In genomic region chr17:2394775-2395191, GRCh38 we compare ENCODE assay signal across 11 cellular contexts. TPM values are rescaled to one million over a fixed set of nuclear protein-coding genes. Genes with fewer than 3 reads are reported as not detected.
DNase-seq lines count a peak whose midpoint lies in the region; ATAC-seq and TF ChIP-seq lines count a peak whose summit lies in the region.
"Had no signal": no experiment of that assay in that cellular context is flagged by ENCODE, and none has a peak within 500 bp of the region (broad histone marks: within the 10 kb centered on the region; RNA-seq: fewer than 3 reads in every experiment).

No MANE protein-coding gene starts in this region.

- H3K36me3 ChIP-seq in breast epithelium (no peaks in the 10 kb centered on the region), mucosa of rectum (ENCODE audit: control insufficient read depth in 2 of 2, insufficient read depth in 2 of 2, low read length in 2 of 2) (no peaks in the 10 kb centered on the region), thoracic aorta (no peaks in the 10 kb centered on the region)

- TF ChIP-seq CTCF in breast epithelium (IDR thresholded peaks at IDR 0.05) (no peak), thoracic aorta (IDR thresholded peaks at IDR 0.05) (no peak)

- H3K36me3 Mint-ChIP-seq in activated CD4-positive, alpha-beta T cell treated with anti-CD3 and anti-CD28 coated beads, Interleukin-2, amount 10 ng/mL, durations not matched to agents 24 days and 14 days (ENCODE audit: low read depth) = peaks cover 16% of the 10 kb centered on the region

- H3K27me3 ChIP-seq in breast epithelium (no peaks in the 10 kb centered on the region), mucosa of rectum (ENCODE audit: control insufficient read depth in 2 of 2, insufficient read depth in 2 of 2, low read length in 2 of 2) (no peaks in the 10 kb centered on the region), thoracic aorta (replicated peaks; ENCODE audit: insufficient read depth) (no peaks in the 10 kb centered on the region)

- H3K4me1 ChIP-seq in breast epithelium (peaks cover 8 to 63% of the 10 kb centered on the region in 2 donors), mucosa of rectum (ENCODE audit: control insufficient read depth in 2 of 2, insufficient read depth in 2 of 2, low read length in 2 of 2) (peaks cover 68 to 70% of the 10 kb centered on the region in 2 donors), thoracic aorta (ENCODE audit: control insufficient read depth in 1 of 2, low read depth in 2 of 2) (peaks cover 55 to 77% of the 10 kb centered on the region in 2 donors)

- H3K27ac ChIP-seq in breast epithelium (peak overlapping the region; percentile 99), mucosa of rectum (ENCODE audit: low read depth in 2 of 2, low read length in 2 of 2) (peak overlapping the region; percentile 3 to 100), thoracic aorta (peak overlapping the region; percentile 99)

- H3K27me3 Mint-ChIP-seq in activated CD4-positive, alpha-beta T cell treated with anti-CD3 and anti-CD28 coated beads, Interleukin-2, amount 10 ng/mL, durations not matched to agents 24 days and 14 days = no peaks in the 10 kb centered on the region

- peaks cover 46% of the 10 kb centered on the region for H3K4me1 Mint-ChIP-seq in activated CD4-positive, alpha-beta T cell treated with anti-CD3 and anti-CD28 coated beads, Interleukin-2, amount 10 ng/mL, durations not matched to agents 24 days and 14 days

- H3K9ac ChIP-seq in mucosa of rectum (ENCODE audit: low read depth in 1 of 2, low read length in 2 of 2) = peak overlapping the region; percentile 8 to 53

- peak overlapping the region; percentile 87 for H3K4me3 Mint-ChIP-seq in activated CD4-positive, alpha-beta T cell treated with anti-CD3 and anti-CD28 coated beads, Interleukin-2, amount 10 ng/mL, durations not matched to agents 24 days and 14 days

- no peaks in the 10 kb centered on the region for H3K9me3 Mint-ChIP-seq in activated CD4-positive, alpha-beta T cell treated with anti-CD3 and anti-CD28 coated beads, Interleukin-2, amount 10 ng/mL, durations not matched to agents 24 days and 14 days

- H3K9me3 ChIP-seq in breast epithelium (no peaks in the 10 kb centered on the region), mucosa of rectum (ENCODE audit: control insufficient read depth in 2 of 2, low read length in 2 of 2) (no peaks in the 10 kb centered on the region), thoracic aorta (no peaks in the 10 kb centered on the region)

- ATAC-seq in thoracic aorta (ENCODE audit: insufficient number of reproducible peaks, low FRiP score, low read depth) = no peak
- ATAC-seq in HG02885 (IDR thresholded peaks at IDR 0.05; ENCODE audit: poor library complexity, unreplicated experiment) = no peak
- no peak for ATAC-seq in GM21723 (IDR thresholded peaks at IDR 0.05; ENCODE audit: unreplicated experiment)

- no peak overlapping the region for H3K4me3 ChIP-seq in breast epithelium
- H3K4me3 ChIP-seq in mucosa of rectum (ENCODE audit: low read length in 2 of 2) = no peak overlapping the region
- no peak overlapping the region for H3K4me3 ChIP-seq in thoracic aorta

- intact Hi-C loops in activated CD4-positive, alpha-beta T cell treated with anti-CD3 and anti-CD28 coated beads, Interleukin-2, amount 10 ng/mL, durations not matched to agents 24 days and 14 days (cut with micrococcal nuclease) = loop anchor here (10.0 kb wide), 1 partner anchor 680 kb away; the partner anchor contains the start of gene TLCD2
- intact Hi-C loops in breast epithelium (cut with DNase I; ENCODE audit: low total_unique reads) = loop anchor here (10.0 kb wide), 1 partner anchor 1750 kb away; the partner anchor contains the start of genes CYB5D2 and ZZEF1

- peak overlapping the region; percentile 37 for H3K27ac Mint-ChIP-seq in activated CD4-positive, alpha-beta T cell treated with anti-CD3 and anti-CD28 coated beads, Interleukin-2, amount 10 ng/mL, durations not matched to agents 24 days and 14 days

- DNase-seq in activated CD4-positive, alpha-beta T cell treated with anti-CD3 and anti-CD28 coated beads, Interleukin-2, amount 10 ng/mL, durations not matched to agents 24 days and 14 days = no peak
- DNase-seq in activated CD4-positive, alpha-beta T cell treated with anti-CD3 and anti-CD28 coated beads for 4 hours = no peak
- DNase-seq in breast epithelium (ENCODE audit: low spot score in 2 of 2) (no peak), thoracic aorta (ENCODE audit: low spot score) (no peak), HCEC 1CT (no peak)
- DNase-seq: activated effector memory CD4-positive, alpha-beta T cell treated with Interleukin-2 at 50 U/mL for 16 hours; foreskin fibroblast; retina had no signal

- no peak for TF ChIP-seq POLR2A in breast epithelium (IDR thresholded peaks at IDR 0.05)

RNA-seq across cellular contexts. Expression of gene MNT, which starts 6.1 kb away (rescaled TPM):
- total RNA-seq in activated CD4-positive, alpha-beta T cell treated with anti-CD3 and anti-CD28 coated beads, Interleukin-2, amount 10 ng/mL, durations not matched to agents 24 days and 14 days = 29.1 and 32.8 TPM in 2 replicates
- total RNA-seq in breast epithelium (10 to 100 TPM in 1 of 3 donors, 1 to 10 TPM in 2; 7.7 to 10.2 (median 8.8) TPM), thoracic aorta (10 to 100 TPM; 17.9 to 27.1 TPM)

RNA-seq across cellular contexts. Expression of gene SGSM2, which starts 57.5 kb away (rescaled TPM):
- 44.4 and 49.7 TPM in 2 replicates for total RNA-seq in activated CD4-positive, alpha-beta T cell treated with anti-CD3 and anti-CD28 coated beads, Interleukin-2, amount 10 ng/mL, durations not matched to agents 24 days and 14 days
- 100 to 1,000 TPM in 1 of 3 donors, 10 to 100 TPM in 2; 27.8 to 125 (median 85.5) TPM for total RNA-seq in breast epithelium
- total RNA-seq in thoracic aorta = 10 to 100 TPM; 58.1 to 70.3 TPM

RNA-seq across cellular contexts. Expression of gene TSR1, which starts 58.5 kb away (rescaled TPM):
- total RNA-seq in activated CD4-positive, alpha-beta T cell treated with anti-CD3 and anti-CD28 coated beads, Interleukin-2, amount 10 ng/mL, durations not matched to agents 24 days and 14 days = 97.9 and 99.3 TPM in 2 replicates
- total RNA-seq in breast epithelium = 10 to 100 TPM; 28.8 to 43.6 (median 43.0) TPM
- total RNA-seq in thoracic aorta = 10 to 100 TPM; 36.0 to 63.2 TPM
